In genomic region chr16:21599158-21599993, GRCh38 we compare ENCODE assay signal across 9 cellular contexts. TPM values are rescaled to one million over a fixed set of nuclear protein-coding genes. Genes with fewer than 3 reads are reported as not detected.
DNase-seq lines count a peak whose midpoint lies in the region; ATAC-seq, FAIRE-seq and TF ChIP-seq lines count a peak whose summit lies in the region.
"Had no signal": no experiment of that assay in that cellular context is flagged by ENCODE, and none has a peak within 500 bp of the region (broad histone marks: within the 10 kb centered on the region; RNA-seq: fewer than 3 reads in every experiment).

Gene METTL9 (plus strand): TSS chr16:21599577. CDS start chr16:21599734, 157 bp downstream.

- peak within 1 kb of the TSS; percentile 84 for H3K27ac ChIP-seq in keratinocyte (ENCODE audit: control insufficient read depth, insufficient read depth, low read length)

- no peak for FAIRE-seq in keratinocyte (lab: Jason Lieb, UNC)
- FAIRE-seq: colon had no signal

- no peaks in the 10 kb centered on the region for H3K9me1 ChIP-seq in keratinocyte (ENCODE audit: control insufficient read depth, extremely low read depth, insufficient read depth, low read length)

- peaks cover 17% of the 10 kb centered on the region for H3K4me1 ChIP-seq in keratinocyte (ENCODE audit: control insufficient read depth, extremely low read depth, insufficient read depth, low read length)

- TF ChIP-seq CTCF in AG09309 (IDR thresholded peaks at IDR 0.05; ENCODE audit: control insufficient read depth, insufficient read depth, low read depth, low read length, missing control alignments), result no peak
- TF ChIP-seq CTCF in keratinocyte (optimal IDR thresholded peaks at IDR 0.05 in 1 of 3, IDR thresholded peaks at IDR 0.05 in 1 of 3, conservative IDR thresholded peaks at IDR 0.05 in 1 of 3; ENCODE audit: extremely low read depth in 1 of 3, insufficient read depth in 2 of 3, low read length in 3 of 3), result no peak

- H4K20me1 ChIP-seq in keratinocyte (ENCODE audit: control insufficient read depth, extremely low read depth, insufficient read depth, low read length), result no peaks in the 10 kb centered on the region

- H3K79me2 ChIP-seq in keratinocyte (ENCODE audit: control insufficient read depth, insufficient read depth, low read length), result peaks cover 45% of the 10 kb centered on the region

- DNase-seq in AG09309 (ENCODE audit: low read depth), result peak; percentile 66
- DNase-seq in NCI-H446 (lab: John Stamatoyannopoulos, UW), result peak; percentile 81 to 94
- peak; percentile 96 for DNase-seq in activated CD4-positive, CD25-positive, alpha-beta regulatory T cell treated with anti-CD3 and anti-CD28 coated beads, Interleukin-2, amount 50 U/mL, for 72 hours
- DNase-seq in cerebellar nuclear complex (lab: John Stamatoyannopoulos, UW), result peak; percentile 56 to 86
- peak; percentile 42 for DNase-seq in keratinocyte (ENCODE audit: low read depth, low spot score)
- peak; percentile 92 for DNase-seq in stimulated activated CD4-positive, alpha-beta T cell treated with anti-CD3 and anti-CD28 coated beads, Interleukin-15, amount 100 ng/mL, for 1 hour (ENCODE audit: low read depth in 1 of 2, low spot score in 1 of 2)

- H3K9me3 ChIP-seq in keratinocyte (ENCODE audit: control insufficient read depth, low read depth, low read length), result no peaks in the 10 kb centered on the region

- H2AFZ ChIP-seq in keratinocyte (ENCODE audit: control insufficient read depth, low read length), result peak within 1 kb of the TSS; percentile 93

- ATAC-seq in GM19025 (IDR thresholded peaks at IDR 0.05; ENCODE audit: low read depth, unreplicated experiment) (peak; percentile 91), HG03342 (IDR thresholded peaks at IDR 0.05; ENCODE audit: unreplicated experiment) (peak; percentile 90)

- peak within 1 kb of the TSS; percentile 77 for H3K4me3 ChIP-seq in AG09309 (ENCODE audit: control insufficient read depth, low read depth, low read length)
- H3K4me3 ChIP-seq in keratinocyte (ENCODE audit: control insufficient read depth in 2 of 3, extremely low read depth in 1 of 3, insufficient read depth in 2 of 3, low read depth in 1 of 3, low read length in 3 of 3), result peak within 1 kb of the TSS; percentile 65 to 99 (median 98)

- dilution Hi-C loops in keratinocyte (cut with MboI; ENCODE audit: extremely low pct_ligation_motif_present, low sequenced_read_pairs), result no loop called here

- H3K4me2 ChIP-seq in keratinocyte (ENCODE audit: control insufficient read depth, extremely low read depth, insufficient read depth, low read depth, low read length), result peak within 1 kb of the TSS; percentile 93

- peak within 1 kb of the TSS; percentile 92 for H3K9ac ChIP-seq in keratinocyte (ENCODE audit: control insufficient read depth, extremely low read depth, insufficient read depth, low read length)

- no peaks in the 10 kb centered on the region for H3K27me3 ChIP-seq in keratinocyte (ENCODE audit: control insufficient read depth, extremely low read depth, insufficient read depth, low read length)

- H3K36me3 ChIP-seq in keratinocyte (ENCODE audit: control insufficient read depth in 2 of 2, extremely low read depth in 1 of 2, insufficient read depth in 2 of 2, low read length in 2 of 2), result no peaks in the 10 kb centered on the region

RNA-seq across cellular contexts. Expression of gene METTL9, which starts in this region (rescaled TPM):
- 67.8 to 108 TPM (median 68.7 TPM) in 3 replicates for polyA plus RNA-seq in keratinocyte
- polyA plus RNA-seq in keratinocyte (2011; ENCODE audit: low read depth), result 23.1 TPM
- polyA plus RNA-seq in keratinocyte (2011; cell fraction: cytosol; rRNA removed), result 54.7 and 122 TPM in 2 replicates
- polyA plus RNA-seq in keratinocyte (2011; cell fraction: nucleus; rRNA removed), result 23.4 and 26.9 TPM in 2 replicates
- 61.4 and 75.1 TPM in 2 replicates for polyA plus RNA-seq in keratinocyte (2012; ENCODE audit: low replicate concordance)
- 14.2 to 46.8 TPM (median 30.3 TPM) in 3 replicates for polyA minus RNA-seq in keratinocyte
- 61.8 TPM for polyA minus RNA-seq in keratinocyte (2011; cell fraction: cytosol; rRNA and poly(A)+ RNA removed)
- 10.6 and 23.6 TPM in 2 replicates for polyA minus RNA-seq in keratinocyte (2011; cell fraction: nucleus; rRNA and poly(A)+ RNA removed)

Comparison
In these comparisons a context has a peak if more than half of its experiments do, and no peak if none do; other contexts are left out.
1. Peak in every context shown above with its lines: DNase-seq, ATAC-seq, H3K4me3 ChIP-seq and H3K27ac ChIP-seq.
2. DNase-seq: peak in every context shown above with its lines; median percentile 96 in activated CD4-positive, CD25-positive, alpha-beta regulatory T cell treated with anti-CD3 and anti-CD28 coated beads, Interleukin-2, amount 50 U/mL, for 72 hours; 92 in stimulated activated CD4-positive, alpha-beta T cell treated with anti-CD3 and anti-CD28 coated beads, Interleukin-15, amount 100 ng/mL, for 1 hour; 88 in NCI-H446; 71 in cerebellar nuclear complex; 66 in AG09309; 42 in keratinocyte.